8 cellular contexts compared by ENCODE assay signal in genomic region chr2:15591373-15591691, GRCh38. TPM values are rescaled to one million over a fixed set of nuclear protein-coding genes. Genes with fewer than 3 reads are reported as not detected.
A peak's percentile ranks its signal among the peaks of the same experiment; 100 is the strongest.
DNase-seq lines count a peak whose midpoint lies in the region; ATAC-seq, FAIRE-seq and TF ChIP-seq lines count a peak whose summit lies in the region.

No MANE protein-coding gene starts in this region.

- TF ChIP-seq RAD21 in GM12878 (IDR thresholded peaks at IDR 0.05; ENCODE audit: insufficient read depth, low read depth, low read length), result no peak

- peak overlapping the region; percentile 92 for H3K9ac ChIP-seq in GM12878 (ENCODE audit: control insufficient read depth, insufficient read depth, low read length)

- ATAC-seq in left cardiac atrium, result no peak
- ATAC-seq in GM12878, result no peak
- ATAC-seq in lower lobe of right lung, result no peak

- H3K27ac ChIP-seq in cardiac muscle cell (peak overlapping the region; percentile 94), GM12878 (ENCODE audit: control insufficient read depth, insufficient read depth) (peak overlapping the region; percentile 85), lower lobe of right lung (peak overlapping the region; percentile 92)

- intact Hi-C loops in left cardiac atrium (cut with DNase I), result no loop called here
- intact Hi-C loops in GM12878 (cut with micrococcal nuclease; ENCODE audit: unreplicated experiment), result no loop called here
- intact Hi-C loops in lower lobe of right lung (cut with DNase I), result no loop called here

- H3K4me2 ChIP-seq in GM12878 (ENCODE audit: control insufficient read depth, insufficient read depth), result peak overlapping the region; percentile 80

- in situ Hi-C loops in GM12878 (cut with MboI), result no loop called here

- peak overlapping the region; percentile 91 for H3K27ac Mint-ChIP-seq in type B pancreatic cell

- H3K4me1 ChIP-seq in cardiac muscle cell (ENCODE audit: low read depth), result peaks cover 23% of the 10 kb centered on the region
- H3K4me1 ChIP-seq in GM12878 (ENCODE audit: control insufficient read depth, insufficient read depth, low read length), result no peaks in the 10 kb centered on the region; the same call in none of the 2 replicates
- H3K4me1 ChIP-seq in lower lobe of right lung, result peaks cover 19% of the 10 kb centered on the region

- no peaks in the 10 kb centered on the region for H3K9me3 ChIP-seq in cardiac muscle cell (ENCODE audit: low read depth)
- H3K9me3 ChIP-seq in GM12878 (replicated peaks; ENCODE audit: control insufficient read depth, insufficient read depth, low read length), result no peaks in the 10 kb centered on the region
- no peaks in the 10 kb centered on the region for H3K9me3 ChIP-seq in lower lobe of right lung

- H3K27me3 ChIP-seq in cardiac muscle cell (no peaks in the 10 kb centered on the region), GM12878 (replicated peaks in 1 of 2; ENCODE audit: control insufficient read depth in 2 of 2, insufficient read depth in 2 of 2, low read length in 1 of 2) (no peaks in the 10 kb centered on the region), lower lobe of right lung (ENCODE audit: low read depth) (no peaks in the 10 kb centered on the region)

- H3K4me3 ChIP-seq in cardiac muscle cell, result peak overlapping the region; percentile 55
- H3K4me3 ChIP-seq in GM12878, result peak overlapping the region; percentile 95
- peak overlapping the region; percentile 98 for H3K4me3 ChIP-seq in lower lobe of right lung

- peaks cover 21% of the 10 kb centered on the region for H3K4me1 Mint-ChIP-seq in type B pancreatic cell (ENCODE audit: unreplicated experiment)

- CTCF ChIA-PET in GM12878 (lab: Yijun Ruan, JAX), result no interaction called here

- no peak for TF ChIP-seq POLR2A in GM12878 (IDR thresholded peaks at IDR 0.05; ENCODE audit: low read depth, low read length)

- H3K79me2 ChIP-seq in GM12878 (ENCODE audit: control insufficient read depth, insufficient read depth, low read length), result peaks cover 32% of the 10 kb centered on the region

- H3K4me3 Mint-ChIP-seq in type B pancreatic cell, result peak overlapping the region; percentile 94

- SMC1A ChIA-PET in GM12878 (lab: Charles Lee; ENCODE audit: uncharacterized antibody, unreplicated experiment), result interaction anchor here (1.1 kb wide), 1 partner anchor 24 kb away, joined by 3 read pairs; no protein-coding TSS in a partner anchor

- TF ChIP-seq CTCF in cardiac muscle cell (IDR thresholded peaks at IDR 0.05; ENCODE audit: low read depth, low read length), result no peak
- no peak for TF ChIP-seq CTCF in GM12878 (IDR thresholded peaks at IDR 0.05 in 2 of 3, conservative IDR thresholded peaks at IDR 0.05 in 1 of 3; ENCODE audit: control insufficient read depth in 2 of 3, extremely low read depth in 1 of 3, insufficient read depth in 1 of 3, low read depth in 3 of 3, low read length in 3 of 3)
- no peak for TF ChIP-seq CTCF in lower lobe of right lung (IDR thresholded peaks at IDR 0.05)
- no peak for TF ChIP-seq CTCF in type B pancreatic cell (conservative IDR thresholded peaks at IDR 0.05)

- WGBS in GM12878 (ENCODE audit: insufficient coverage, insufficient replicate concordance, low lambda C conversion rate, missing lambda C conversion rate), result 28% methylated on average over 7 of the region's 7 CpGs

- RAD21 ChIA-PET in GM12878 (lab: Charles Lee; ENCODE audit: unreplicated experiment), result no interaction called here

- peak overlapping the region; percentile 98 for H2AFZ ChIP-seq in GM12878 (ENCODE audit: control insufficient read depth, low read depth, low read length)

- H3K36me3 ChIP-seq in cardiac muscle cell (peaks cover 13% of the 10 kb centered on the region), GM12878 (ENCODE audit: control insufficient read depth in 2 of 2, insufficient read depth in 2 of 2, low read length in 1 of 2) (peaks cover 0 to 14% of the 10 kb centered on the region in 2 experiments; a peak in 2 of 4 replicates), lower lobe of right lung (peaks cover 16% of the 10 kb centered on the region)

- peaks cover 16% of the 10 kb centered on the region for H3K36me3 Mint-ChIP-seq in type B pancreatic cell

- H4K20me1 ChIP-seq in GM12878 (ENCODE audit: control insufficient read depth, insufficient read depth), result no peaks in the 10 kb centered on the region

- no TSS peak for BruUV-seq in GM12878 (replicated peaks; lab: Mats Ljungman, UMichigan)

- H3K9me3 Mint-ChIP-seq in type B pancreatic cell, result no peaks in the 10 kb centered on the region

- POLR2A ChIA-PET in GM12878 (lab: Charles Lee), result no interaction called here

- no peak for DNase-seq in cardiac muscle cell (ENCODE audit: low read depth in 1 of 2, low spot score in 1 of 2)
- no peak for DNase-seq in left cardiac atrium
- DNase-seq in GM12878 (ENCODE audit: low read depth, low spot score), result no peak
- no peak for DNase-seq in lower lobe of right lung
- DNase-seq in type B pancreatic cell (ENCODE audit: extremely low spot score, unreplicated experiment), result no peak
- no peak for DNase-seq in NCI-H510A (lab: John Stamatoyannopoulos, UW)
- DNase-seq in dedifferentiated amniotic fluid mesenchymal stem cell (ENCODE audit: extremely low spot score), result no peak
- DNase-seq in foreskin melanocyte, result no peak

- no peaks in the 10 kb centered on the region for H3K27me3 Mint-ChIP-seq in type B pancreatic cell

- FAIRE-seq in GM12878 (lab: Jason Lieb, UNC), result no peak

- TF ChIP-seq EP300 in GM12878 (IDR thresholded peaks at IDR 0.05; ENCODE audit: borderline replicate concordance in 1 of 2, control insufficient read depth in 1 of 2, low read depth in 2 of 2, low read length in 2 of 2), result no peak

TF ChIP-seq in GM12878, 131 proteins besides CTCF, POLR2A, EP300 and RAD21 (continues in another document):
- no peak for TF ChIP-seq HDAC2 (IDR thresholded peaks at IDR 0.05)

RNA-seq across cellular contexts. Expression of gene DDX1, which starts 0.3 kb away (rescaled TPM):
- total RNA-seq in cardiac muscle cell, result 37.5 and 37.9 TPM in 2 replicates
- polyA plus RNA-seq in cardiac muscle cell, result 109 and 114 TPM in 2 replicates
- total RNA-seq in left cardiac atrium, result 100 to 1,000 TPM in 1 of 2 donors, 10 to 100 TPM in 1; 94.5 to 122 TPM
- 65.5 and 69.3 TPM in 2 replicates for total RNA-seq in GM12878 (2013; cell fraction: nucleolus; rRNA removed)
- 53.2 and 56.4 TPM in 2 replicates for total RNA-seq in GM12878 (2014; rRNA removed)
- total RNA-seq in GM12878 (2014; rRNA removed; fragmentation: Illumina TruSeq; extraction: Trizol), result 93.5 and 96.5 TPM in 2 replicates
- 75.1 and 80.7 TPM in 2 replicates for total RNA-seq in GM12878 (2021)
- polyA plus RNA-seq in GM12878 (2011; ENCODE audit: low read depth), result 37.0 TPM
- 89.0 and 139 TPM in 2 replicates for polyA plus RNA-seq in GM12878 (2011; rRNA removed)
- polyA plus RNA-seq in GM12878 (2011; cell fraction: cytosol; rRNA removed), result 31.7 and 33.9 TPM in 2 replicates
- polyA plus RNA-seq in GM12878 (2011; cell fraction: nucleus; rRNA removed), result 52.5 and 68.9 TPM in 2 replicates
- polyA plus RNA-seq in GM12878 (2012), result 45.2 and 47.3 TPM in 2 replicates
- polyA plus RNA-seq in GM12878 (2014; fragmentation: Illumina TruSeq; extraction: Trizol), result 97.6 and 110 TPM in 2 replicates
- 10 to 100 TPM; 65.7 to 82.3 TPM for polyA plus RNA-seq in GM12878 (2014; fragmentation: Nextera tagmentation; extraction: Ambion mirVana)
- 50.1 and 61.5 TPM in 2 replicates for polyA plus RNA-seq in GM12878 (2014; rRNA removed)
- polyA plus RNA-seq in GM12878 (2016; fragmentation: Nextera tagmentation; extraction: Ambion mirVana), result 100 to 1,000 TPM; 131 to 134 TPM
- 32.3 and 43.1 TPM in 2 replicates for polyA minus RNA-seq in GM12878 (2011; rRNA and poly(A)+ RNA removed)
- 20.0 and 26.4 TPM in 2 replicates for polyA minus RNA-seq in GM12878 (2011; cell fraction: cytosol; rRNA and poly(A)+ RNA removed)
- 18.1 and 28.9 TPM in 2 replicates for polyA minus RNA-seq in GM12878 (2011; cell fraction: nucleus; rRNA and poly(A)+ RNA removed)
- total RNA-seq in lower lobe of right lung, result 60.4 TPM
- total RNA-seq in type B pancreatic cell (ENCODE audit: low replicate concordance), result 97.3 and 111 TPM in 2 replicates

RNA-seq across cellular contexts. Expression of gene NBAS, which starts 30.2 kb away (rescaled TPM):
- total RNA-seq in cardiac muscle cell (55.4 and 74.8 TPM in 2 replicates), left cardiac atrium (10 to 100 TPM; 38.9 to 48.6 TPM), GM12878 (2014; rRNA removed) (32.5 and 33.2 TPM in 2 replicates), GM12878 (2014; rRNA removed; fragmentation: Illumina TruSeq; extraction: Trizol) (32.7 and 33.4 TPM in 2 replicates), GM12878 (2021) (28.5 and 33.1 TPM in 2 replicates), lower lobe of right lung (42.4 TPM), type B pancreatic cell (ENCODE audit: low replicate concordance) (44.3 and 53.5 TPM in 2 replicates)
- polyA plus RNA-seq in cardiac muscle cell (32.4 and 37.3 TPM in 2 replicates), GM12878 (2011; rRNA removed) (31.0 and 33.1 TPM in 2 replicates), GM12878 (2014; fragmentation: Illumina TruSeq; extraction: Trizol) (21.3 and 22.6 TPM in 2 replicates), GM12878 (2014; fragmentation: Nextera tagmentation; extraction: Ambion mirVana) (1 to 10 TPM; 4.3 to 8.5 TPM), GM12878 (2014; rRNA removed) (15.7 and 17.0 TPM in 2 replicates), GM12878 (2016; fragmentation: Nextera tagmentation; extraction: Ambion mirVana) (10 to 100 TPM; 16.2 to 19.0 TPM)
- 114 and 120 TPM in 2 replicates for total RNA-seq in GM12878 (2013; cell fraction: nucleolus; rRNA removed)
- 13.2 TPM for polyA plus RNA-seq in GM12878 (2011; ENCODE audit: low read depth)
- 26.1 and 30.6 TPM in 2 replicates for polyA plus RNA-seq in GM12878 (2011; cell fraction: cytosol; rRNA removed)
- polyA plus RNA-seq in GM12878 (2011; cell fraction: nucleus; rRNA removed), result 25.2 and 29.3 TPM in 2 replicates
- polyA plus RNA-seq in GM12878 (2012), result 16.6 and 21.3 TPM in 2 replicates
- polyA minus RNA-seq in GM12878 (2011; rRNA and poly(A)+ RNA removed), result 95.1 and 102 TPM in 2 replicates
- polyA minus RNA-seq in GM12878 (2011; cell fraction: cytosol; rRNA and poly(A)+ RNA removed), result 23.9 and 28.7 TPM in 2 replicates
- polyA minus RNA-seq in GM12878 (2011; cell fraction: nucleus; rRNA and poly(A)+ RNA removed), result 48.0 and 59.1 TPM in 2 replicates
